9 cellular contexts compared by ENCODE assay signal in genomic region chr1:53062731-53063591, GRCh38. TPM values are rescaled to one million over a fixed set of nuclear protein-coding genes. Genes with fewer than 3 reads are reported as not detected.
DNase-seq lines count a peak whose midpoint lies in the region; ATAC-seq and TF ChIP-seq lines count a peak whose summit lies in the region.
"Had no signal": no experiment of that assay in that cellular context is flagged by ENCODE, and none has a peak within 500 bp of the region (broad histone marks: within the 10 kb centered on the region; RNA-seq: fewer than 3 reads in every experiment).

No MANE protein-coding gene starts in this region.

- no peaks in the 10 kb centered on the region for H3K4me1 Mint-ChIP-seq in progenitor cell of endocrine pancreas (ENCODE audit: low read depth)

- CTCF ChIA-PET in BJ (lab: Yijun Ruan, JAX), result interaction anchor here (1.0 kb wide), 1 partner anchor 16 kb away, joined by 3 read pairs; no protein-coding TSS in a partner anchor

- intact Hi-C loops in left ventricle myocardium inferior (cut with micrococcal nuclease), result no loop called here

- peak overlapping the region; percentile 83 for H3K27ac ChIP-seq in left ventricle myocardium inferior (replicated peaks)

- H3K27me3 Mint-ChIP-seq in progenitor cell of endocrine pancreas, result peaks cover 87% of the 10 kb centered on the region

- TF ChIP-seq CTCF in BJ (IDR thresholded peaks at IDR 0.05; ENCODE audit: insufficient read depth, low read depth, low read length), result no peak; the same call in 1 of the 2 replicates
- no peak for TF ChIP-seq CTCF in WI38 (IDR thresholded peaks at IDR 0.05; ENCODE audit: low read depth, low read length)
- TF ChIP-seq CTCF in left ventricle myocardium inferior (IDR thresholded peaks at IDR 0.05; ENCODE audit: borderline replicate concordance), result no peak
- no peak for TF ChIP-seq CTCF in progenitor cell of endocrine pancreas (IDR thresholded peaks at IDR 0.05; ENCODE audit: unreplicated experiment)

- peak overlapping the region; percentile 55 for H3K4me3 Mint-ChIP-seq in progenitor cell of endocrine pancreas (ENCODE audit: low read depth)

- POLR2A ChIA-PET in BJ (lab: Charles Lee), result no interaction called here

- H3K9me3 Mint-ChIP-seq in progenitor cell of endocrine pancreas (ENCODE audit: low read depth), result no peaks in the 10 kb centered on the region

- ATAC-seq in GM21515 (IDR thresholded peaks at IDR 0.05; ENCODE audit: unreplicated experiment) (no peak), HG02623 (IDR thresholded peaks at IDR 0.05; ENCODE audit: unreplicated experiment) (no peak)
- ATAC-seq: Panc1 had no signal

- H3K9me3 ChIP-seq in left ventricle myocardium inferior (replicated peaks), result no peaks in the 10 kb centered on the region

- no peak overlapping the region for H3K27ac Mint-ChIP-seq in progenitor cell of endocrine pancreas

- no peaks in the 10 kb centered on the region for H3K27me3 ChIP-seq in BJ (ENCODE audit: control insufficient read depth, insufficient read depth, low read length)
- H3K27me3 ChIP-seq in left ventricle myocardium inferior (ENCODE audit: low read depth), result peaks cover 29% of the 10 kb centered on the region

- H3K36me3 ChIP-seq in BJ (ENCODE audit: control insufficient read depth, insufficient read depth, low read length) (peaks cover 5% of the 10 kb centered on the region; the same call in 1 of the 2 replicates), left ventricle myocardium inferior (no peaks in the 10 kb centered on the region)

- H3K36me3 Mint-ChIP-seq in progenitor cell of endocrine pancreas (ENCODE audit: insufficient read depth), result no peaks in the 10 kb centered on the region

- DNase-seq in BJ (ENCODE audit: low read depth), result no peak
- peak; percentile 12 for DNase-seq in left ventricle myocardium inferior
- no peak for DNase-seq in progenitor cell of endocrine pancreas (ENCODE audit: low spot score, unreplicated experiment)
- DNase-seq in NCI-H187 treated with DMSO at 0.1 percent for 48 hours (lab: John Stamatoyannopoulos, UW), result no peak
- no peak for DNase-seq in activated CD4-positive, CD25-positive, alpha-beta regulatory T cell treated with anti-CD3 and anti-CD28 coated beads, Interleukin-2, amount 50 U/mL, for 72 hours

- H3K4me1 ChIP-seq in left ventricle myocardium inferior, result peaks cover 46% of the 10 kb centered on the region

- peak overlapping the region; percentile 78 for H3K4me3 ChIP-seq in BJ (ENCODE audit: low read depth, low read length)
- peak overlapping the region; percentile 70 for H3K4me3 ChIP-seq in WI38 (ENCODE audit: low read depth, low read length)
- H3K4me3 ChIP-seq in left ventricle myocardium inferior, result peak overlapping the region; percentile 77

RNA-seq across cellular contexts. Expression of gene PODN, which starts 0.9 kb away (rescaled TPM):
- 54.5 and 107 TPM in 2 replicates for polyA plus RNA-seq in BJ (2011; rRNA removed)
- 29.5 and 31.6 TPM in 2 replicates for polyA minus RNA-seq in BJ (2011; rRNA and poly(A)+ RNA removed)
- 22.9 TPM for total RNA-seq in left ventricle myocardium inferior
- 0.26 and 0.38 TPM in 2 replicates for total RNA-seq in progenitor cell of endocrine pancreas

Comparison
In these comparisons a context has a peak if more than half of its experiments do, and no peak if none do; other contexts are left out.
1. RNA of gene PODN, which starts 0.9 kb away (total RNA-seq): 22.9 TPM in left ventricle myocardium inferior (single experiment); 0.26 to 0.38 TPM in progenitor cell of endocrine pancreas; every median in the first group is over 10 times any median in the second.
2. Peak in every context shown above with its lines, with median percentiles within 50 percentile points of each other: H3K4me3 ChIP-seq.